ENCODE assay signal across 9 cellular contexts in genomic region chr18:23998811-23999210, GRCh38. TPM values are rescaled to one million over a fixed set of nuclear protein-coding genes. Genes with fewer than 3 reads are reported as not detected.
DNase-seq lines count a peak whose midpoint lies in the region; ATAC-seq and TF ChIP-seq lines count a peak whose summit lies in the region.
"Had no signal": no experiment of that assay in that cellular context is flagged by ENCODE, and none has a peak within 500 bp of the region (broad histone marks: within the 10 kb centered on the region; RNA-seq: fewer than 3 reads in every experiment).

No MANE protein-coding gene starts in this region.

- H3K27me3 ChIP-seq in GM23248 (replicated peaks; ENCODE audit: insufficient read depth) = no peaks in the 10 kb centered on the region
- H3K27me3 ChIP-seq in left lung = no peaks in the 10 kb centered on the region
- H3K27me3 ChIP-seq in A673 (replicated peaks; ENCODE audit: insufficient read depth, low read depth, low read length, poor library complexity) = no peaks in the 10 kb centered on the region
- H3K27me3 ChIP-seq: vagina had no signal

- H3K9me2 ChIP-seq in GM23248 (ENCODE audit: insufficient read depth) = no peaks in the 10 kb centered on the region

- POLR2A ChIA-PET in HEK293T (lab: Yijun Ruan, JAX) (interaction anchor here (1.1 to 1.9 kb wide), 2 partner anchors 11 to 16 kb away, joined by 3 to 12 read pairs; partner anchors contain the start of gene TTC39C), A673 (lab: Charles Lee; ENCODE audit: low non-redundant PET) (no interaction called here)

- DNase-seq in GM23248 = peak; percentile 32
- DNase-seq in NCI-H187 treated with DMSO at 0.1 percent for 48 hours (lab: John Stamatoyannopoulos, UW) = peak; percentile 91
- peak; percentile 94 for DNase-seq in SHP77 treated with DMSO at 0.1 percent for 48 hours (lab: John Stamatoyannopoulos, UW)
- no peak for DNase-seq in left lung
- DNase-seq in HEK293T (ENCODE audit: extremely low spot score) = no peak
- DNase-seq in A673 (ENCODE audit: low spot score) = no peak

- intact Hi-C loops in left lung (cut with DNase I) = no loop called here
- intact Hi-C loops in A673 (cut with micrococcal nuclease; ENCODE audit: unreplicated experiment) = no loop called here

- ATAC-seq in left lung (peak; percentile 6), HG03045 (IDR thresholded peaks at IDR 0.05; ENCODE audit: unreplicated experiment) (no peak), GM21717 (IDR thresholded peaks at IDR 0.05; ENCODE audit: unreplicated experiment) (no peak)

- H3K4me3 ChIP-seq in GM23248 (no peak overlapping the region), left lung (no peak overlapping the region), A673 (ENCODE audit: low read depth, low read length, poor library complexity, severe bottlenecking) (no peak overlapping the region)
- H3K4me3 ChIP-seq: vagina had no signal

- H3F3A ChIP-seq in GM23248 (ENCODE audit: insufficient read depth) = peaks cover 7% of the 10 kb centered on the region

- no peak overlapping the region for H2AFZ ChIP-seq in GM23248

- H3K79me2 ChIP-seq in GM23248 (ENCODE audit: insufficient read depth) = no peaks in the 10 kb centered on the region

- CTCF ChIA-PET in HEK293T (lab: Yijun Ruan, JAX) = no interaction called here
- CTCF ChIA-PET in A673 (lab: Charles Lee) = no interaction called here

- H3K4me1 ChIP-seq in GM23248 (ENCODE audit: insufficient read depth) (peaks cover 7% of the 10 kb centered on the region; the same call in 1 of the 2 replicates), left lung (peaks cover 0 to 4% of the 10 kb centered on the region in 2 donors), A673 (ENCODE audit: insufficient read depth, low read length, poor library complexity, severe bottlenecking) (peaks cover 6% of the 10 kb centered on the region)

- TF ChIP-seq CTCF in left lung (IDR thresholded peaks at IDR 0.05) = no peak
- no peak for TF ChIP-seq CTCF in A673 (conservative IDR thresholded peaks at IDR 0.05; ENCODE audit: low read depth, low read length)

- H3K9ac ChIP-seq in GM23248 = no peak overlapping the region

- H3K36me3 ChIP-seq in GM23248 (ENCODE audit: low read depth) (no peaks in the 10 kb centered on the region), left lung (no peaks in the 10 kb centered on the region), A673 (ENCODE audit: insufficient read depth, low read length, poor library complexity, severe bottlenecking) (no peaks in the 10 kb centered on the region)
- H3K36me3 ChIP-seq: vagina had no signal

- H3K9me3 ChIP-seq in GM23248 (ENCODE audit: low read depth) (no peaks in the 10 kb centered on the region), left lung (no peaks in the 10 kb centered on the region), A673 (ENCODE audit: low read depth, low read length, poor library complexity, severe bottlenecking) (no peaks in the 10 kb centered on the region)
- H3K9me3 ChIP-seq: vagina had no signal

- H4K20me1 ChIP-seq in GM23248 (ENCODE audit: insufficient read depth) = no peaks in the 10 kb centered on the region

- H3K27ac ChIP-seq in GM23248 (no peak overlapping the region), left lung (no peak overlapping the region), A673 (ENCODE audit: low read depth, low read length, poor library complexity, severe bottlenecking) (no peak overlapping the region)
- H3K27ac ChIP-seq: vagina had no signal

- in situ Hi-C loops in GM23248 (cut with MboI) = no loop called here

- WGBS in GM23248 (ENCODE audit: low coverage in 1 of 2, low lambda C conversion rate in 2 of 2, missing lambda C conversion rate in 2 of 2), 2 experiments = 44 to 46% methylated on average over 4 of the region's 4 CpGs

- BruUV-seq in A673 (replicated peaks; lab: Mats Ljungman, UMichigan) = no TSS peak

- no peak overlapping the region for H3K4me2 ChIP-seq in GM23248 (ENCODE audit: unreplicated experiment)

TF ChIP-seq in HEK293T, 16 proteins besides CTCF, POLR2A, EP300 and RAD21:
- TF ChIP-seq FOXA1 (IDR thresholded peaks at IDR 0.05) = no peak
- TF ChIP-seq NFRKB (IDR thresholded peaks at IDR 0.05) = no peak
- no peak for TF ChIP-seq FOXK2 (IDR thresholded peaks at IDR 0.05)
- TF ChIP-seq PKNOX1 (IDR thresholded peaks at IDR 0.05) = no peak
- TF ChIP-seq BHLHE40 (IDR thresholded peaks at IDR 0.05; ENCODE audit: borderline replicate concordance) = no peak
- no peak for TF ChIP-seq TARDBP (IDR thresholded peaks at IDR 0.05)
- TF ChIP-seq ARNT (IDR thresholded peaks at IDR 0.05) = no peak
- no peak for TF ChIP-seq FOXM1 (IDR thresholded peaks at IDR 0.05; ENCODE audit: borderline replicate concordance)
- TF ChIP-seq SP1 (IDR thresholded peaks at IDR 0.05) = no peak
- no peak for TF ChIP-seq L3MBTL2 (conservative IDR thresholded peaks at IDR 0.05)
- no peak for TF ChIP-seq LEF1 (IDR thresholded peaks at IDR 0.05; ENCODE audit: borderline replicate concordance)
- TF ChIP-seq HDGF (IDR thresholded peaks at IDR 0.05; ENCODE audit: borderline replicate concordance) = no peak
- TF ChIP-seq ZNF384 (IDR thresholded peaks at IDR 0.05) = no peak
- no peak for TF ChIP-seq CTBP1 (IDR thresholded peaks at IDR 0.05; ENCODE audit: borderline replicate concordance)

RNA-seq across cellular contexts. Expression of gene TTC39C, which starts 15.7 kb away (rescaled TPM):
- total RNA-seq in GM23248 (2014; rRNA removed; shearing (Covaris generic)) = 24.3 and 24.4 TPM in 2 replicates
- 15.7 and 17.3 TPM in 2 replicates for polyA plus RNA-seq in GM23248 (2016; fragmentation: Nextera tagmentation; extraction: Ambion mirVana)
- total RNA-seq in left lung (10 to 100 TPM; 12.2 to 19.3 TPM), A673 (2021) (20.7 and 24.0 TPM in 2 replicates)

Comparison
In these comparisons a context has a peak if more than half of its experiments do, and no peak if none do; other contexts are left out.
1. DNase-seq: peak in GM23248 (single experiment), NCI-H187 treated with DMSO at 0.1 percent for 48 hours (single experiment) and SHP77 treated with DMSO at 0.1 percent for 48 hours (single experiment); none in left lung (0 of 2), HEK293T (single experiment) and A673 (single experiment).